In the genomic region with DNA sequence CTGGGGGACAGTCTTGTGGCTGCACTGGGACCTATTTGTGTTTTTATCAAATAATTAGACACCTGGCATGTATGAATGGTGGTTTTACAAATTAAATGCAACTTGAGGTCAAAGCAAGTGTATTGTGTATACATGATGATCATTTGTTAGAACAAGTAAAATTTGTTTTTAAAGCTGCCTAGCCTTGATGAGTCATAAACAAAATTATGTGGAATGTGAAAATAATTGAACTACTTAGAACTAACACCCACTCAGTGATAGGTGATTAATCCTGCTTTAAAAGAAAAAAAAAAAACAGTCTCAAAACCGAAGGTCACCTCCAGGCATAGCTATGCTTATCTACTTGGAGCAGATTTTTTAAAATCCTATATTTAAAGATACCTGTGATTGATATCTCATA, we compare ENCODE assay signal across 23 cellular contexts.
DNase-seq lines count a peak whose midpoint lies in the region; ATAC-seq, FAIRE-seq and TF ChIP-seq lines count a peak whose summit lies in the region.
"Had no signal": no experiment of that assay in that cellular context is flagged by ENCODE, and none has a peak within 500 bp of the region (broad histone marks: within the 10 kb centered on the region; RNA-seq: fewer than 3 reads in every experiment).

No MANE protein-coding gene starts in this region.

- no peaks in the 10 kb centered on the region for H3K79me2 ChIP-seq in Karpas-422 (ENCODE audit: low read length)
- H3K79me2 ChIP-seq in mesendoderm (ENCODE audit: control insufficient read depth, insufficient read depth, low read length), result no peaks in the 10 kb centered on the region

- H2AFZ ChIP-seq in Karpas-422 (ENCODE audit: low read length), result peak overlapping the region; percentile 83
- H2AFZ ChIP-seq: GM23338 had no signal

- CTCF ChIA-PET in activated CD4-positive, alpha-beta T cell treated with anti-CD3 and anti-CD28 coated beads for 36 hours (lab: Charles Lee), result interaction anchor here (0.7 kb wide), 1 partner anchor 189 kb away, joined by 4 read pairs; no protein-coding TSS in a partner anchor

- H3K27ac ChIP-seq in Karpas-422 (ENCODE audit: low read length) (no peak overlapping the region), mesendoderm (ENCODE audit: low read depth, low read length) (no peak overlapping the region)
- H3K27ac ChIP-seq: 22Rv1, A549 had no signal

- no peak overlapping the region for H2BK120ac ChIP-seq in mesendoderm (ENCODE audit: low read depth, low read length)

- H2AK5ac ChIP-seq in mesendoderm (ENCODE audit: low read length), result no peak overlapping the region

- H3K4me2 ChIP-seq in Karpas-422 (ENCODE audit: low read depth, low read length, poor library complexity, severe bottlenecking), result no peak overlapping the region
- H3K4me2 ChIP-seq in mesendoderm (ENCODE audit: low read length), result no peak overlapping the region
- H3K4me2 ChIP-seq: A549, GM23338 had no signal

- ATAC-seq in activated CD4-positive, alpha-beta T cell treated with anti-CD3 and anti-CD28 coated beads for 36 hours, result no peak
- ATAC-seq: A549, GM23338 had no signal

- H3K36me3 ChIP-seq in Karpas-422 (ENCODE audit: insufficient read depth, low read length) (no peaks in the 10 kb centered on the region), bronchial epithelial cell (ENCODE audit: control insufficient read depth, insufficient read depth, low read length) (no peaks in the 10 kb centered on the region), mesendoderm (ENCODE audit: control insufficient read depth, insufficient read depth, low read length) (no peaks in the 10 kb centered on the region), BE2C (no peaks in the 10 kb centered on the region)
- H3K36me3 ChIP-seq: HAP-1 had no signal

- no peak overlapping the region for H3K4me3 ChIP-seq in Karpas-422 (ENCODE audit: low read length)
- H3K4me3 ChIP-seq in bronchial epithelial cell (ENCODE audit: low read depth, low read length), result no peak overlapping the region
- H3K4me3 ChIP-seq in mesendoderm (ENCODE audit: low read length), result no peak overlapping the region
- no peak overlapping the region for H3K4me3 ChIP-seq in BE2C (ENCODE audit: low read depth, low read length)
- H3K4me3 ChIP-seq: A549, GM23338, HAP-1 had no signal

- H3K9me3 ChIP-seq in Karpas-422 (ENCODE audit: low read length) (no peaks in the 10 kb centered on the region; the same call in 1 of the 2 replicates), BE2C (no peaks in the 10 kb centered on the region)
- H3K9me3 ChIP-seq: A549, HAP-1 had no signal

- TF ChIP-seq CTCF in bronchial epithelial cell (IDR thresholded peaks at IDR 0.05; ENCODE audit: insufficient read depth, low read length, severe bottlenecking) (no peak), BE2C (IDR thresholded peaks at IDR 0.05; ENCODE audit: low read depth, low read length) (no peak)

- no peak overlapping the region for H3K27ac Mint-ChIP-seq in activated CD4-positive, alpha-beta T cell treated with anti-CD3 and anti-CD28 coated beads for 36 hours
- H3K27ac Mint-ChIP-seq: CD4-positive, alpha-beta memory T cell; GM23338; HFFc6 had no signal

- intact Hi-C loops in activated CD4-positive, alpha-beta T cell treated with anti-CD3 and anti-CD28 coated beads for 36 hours (cut with DNase I, micrococcal nuclease), result no loop called here

- H3K4me1 ChIP-seq in Karpas-422 (ENCODE audit: low read length) (no peaks in the 10 kb centered on the region; the same call in 1 of the 2 replicates), mesendoderm (ENCODE audit: control insufficient read depth, low read depth, low read length) (no peaks in the 10 kb centered on the region), BE2C (no peaks in the 10 kb centered on the region)
- H3K4me1 ChIP-seq: A549, HAP-1 had no signal

- H4K5ac ChIP-seq in mesendoderm (ENCODE audit: low read length), result no peak overlapping the region

- H4K8ac ChIP-seq in mesendoderm (ENCODE audit: low read depth, low read length), result no peak overlapping the region

- no peaks in the 10 kb centered on the region for H3K27me3 Mint-ChIP-seq in activated CD4-positive, alpha-beta T cell treated with anti-CD3 and anti-CD28 coated beads for 36 hours
- H3K27me3 Mint-ChIP-seq: CD4-positive, alpha-beta memory T cell had no signal

- no peak overlapping the region for H3K4me3 Mint-ChIP-seq in activated CD4-positive, alpha-beta T cell treated with anti-CD3 and anti-CD28 coated beads for 36 hours
- H3K4me3 Mint-ChIP-seq: CD4-positive, alpha-beta memory T cell; GM23338; HFFc6 had no signal

- peaks cover 4% of the 10 kb centered on the region for H3K9me3 Mint-ChIP-seq in activated CD4-positive, alpha-beta T cell treated with anti-CD3 and anti-CD28 coated beads for 36 hours (ENCODE audit: low read depth)

- no peak overlapping the region for H2BK5ac ChIP-seq in mesendoderm (ENCODE audit: low read length)

- DNase-seq in A172 (ENCODE audit: low spot score) (peak; percentile 7), Karpas-422 (no peak), bronchial epithelial cell (ENCODE audit: low read depth) (peak; percentile 28), mesendoderm (no peak), NCI-H446 (lab: John Stamatoyannopoulos, UW) (no peak), BE2C (no peak)
- DNase-seq in activated CD4-positive, alpha-beta T cell treated with anti-CD3 and anti-CD28 coated beads for 36 hours, result no peak
- no peak for DNase-seq in stimulated activated naive CD4-positive, alpha-beta T cell treated with Interleukin-2 at 50 U/mL for 16 hours (lab: John Stamatoyannopoulos, UW)
- DNase-seq: ACHN; AML-193; C1 segment of cervical spinal cord; Calu3; CD4-positive, alpha-beta memory T cell; COR-L47; DMS53; DMS79 treated with DMSO at 0.1 percent for 48 hours; GF-D8; HFFc6 had no signal

- H3K27me3 ChIP-seq in Karpas-422 (ENCODE audit: low read length), result no peaks in the 10 kb centered on the region
- no peaks in the 10 kb centered on the region for H3K27me3 ChIP-seq in bronchial epithelial cell (ENCODE audit: control insufficient read depth, insufficient read depth, low read length)
- no peaks in the 10 kb centered on the region for H3K27me3 ChIP-seq in mesendoderm (ENCODE audit: insufficient read depth, low read length, poor library complexity)
- no peaks in the 10 kb centered on the region for H3K27me3 ChIP-seq in BE2C

- WGBS in mesendoderm (ENCODE audit: extremely low coverage, insufficient coverage, low lambda C conversion rate), result no CpG with 5 or more reads among the region's 1 CpG

- H3K9me2 ChIP-seq in Karpas-422 (replicated peaks; ENCODE audit: insufficient read depth, low read length), result no peaks in the 10 kb centered on the region

- H4K20me1 ChIP-seq in Karpas-422 (ENCODE audit: insufficient read depth, low read depth, low read length), result no peaks in the 10 kb centered on the region

- H3K23ac ChIP-seq in mesendoderm (ENCODE audit: low read length), result no peak overlapping the region

- H3K18ac ChIP-seq in mesendoderm (ENCODE audit: low read length), result no peak overlapping the region

- H3K9ac ChIP-seq in Karpas-422 (ENCODE audit: low read length) (no peak overlapping the region), mesendoderm (ENCODE audit: low read length) (no peak overlapping the region)

- no peak overlapping the region for H3K56ac ChIP-seq in mesendoderm (ENCODE audit: low read length)

- POLR2A ChIA-PET in activated CD4-positive, alpha-beta T cell treated with anti-CD3 and anti-CD28 coated beads for 36 hours (lab: Charles Lee), result no interaction called here

- no peak overlapping the region for H3K4ac ChIP-seq in mesendoderm (ENCODE audit: low read depth, low read length)

- H2BK15ac ChIP-seq in mesendoderm (replicated peaks; ENCODE audit: low read depth), result peak overlapping the region; percentile 36

- H3K4me1 Mint-ChIP-seq in activated CD4-positive, alpha-beta T cell treated with anti-CD3 and anti-CD28 coated beads for 36 hours, result no peaks in the 10 kb centered on the region
- H3K4me1 Mint-ChIP-seq: CD4-positive, alpha-beta memory T cell had no signal

- H3K36me3 Mint-ChIP-seq in activated CD4-positive, alpha-beta T cell treated with anti-CD3 and anti-CD28 coated beads for 36 hours (ENCODE audit: low read depth), result no peaks in the 10 kb centered on the region
- H3K36me3 Mint-ChIP-seq: CD4-positive, alpha-beta memory T cell had no signal

- FAIRE-seq in bronchial epithelial cell (lab: Jason Lieb, UNC), result no peak
- FAIRE-seq: A549, GM12891 had no signal

- H3K79me1 ChIP-seq in mesendoderm (ENCODE audit: low read length), result no peaks in the 10 kb centered on the region

Comparison
In these comparisons a context has a peak if more than half of its experiments do, and no peak if none do; other contexts are left out.
1. DNase-seq: peak in A172 (single experiment) and bronchial epithelial cell (single experiment); none in Karpas-422 (single experiment), mesendoderm (single experiment), NCI-H446 (0 of 2), activated CD4-positive, alpha-beta T cell treated with anti-CD3 and anti-CD28 coated beads for 36 hours (single experiment), BE2C (single experiment) and stimulated activated naive CD4-positive, alpha-beta T cell treated with Interleukin-2 at 50 U/mL for 16 hours (single experiment).